In genomic region chr18:45836242-45837215, GRCh38 we compare ENCODE assay signal across 15 cellular contexts. TPM values are rescaled to one million over a fixed set of nuclear protein-coding genes. Genes with fewer than 3 reads are reported as not detected.
DNase-seq lines count a peak whose midpoint lies in the region; ATAC-seq and TF ChIP-seq lines count a peak whose summit lies in the region.
"Had no signal": no experiment of that assay in that cellular context is flagged by ENCODE, and none has a peak within 500 bp of the region (broad histone marks: within the 10 kb centered on the region; RNA-seq: fewer than 3 reads in every experiment).

No MANE protein-coding gene starts in this region.

- H3K18ac ChIP-seq in neuronal stem cell (ENCODE audit: low read length) = no peak overlapping the region

- H4K20me1 ChIP-seq in hepatocyte (ENCODE audit: insufficient read depth, poor library complexity, severe bottlenecking) = no peaks in the 10 kb centered on the region

- peak overlapping the region; percentile 51 for H3K4me3 Mint-ChIP-seq in T-helper 2 cell treated with Interferon-gamma antibody and Interleukin-4, amounts not matched to agents 5 μg/mL and 100 μg/mL, for 36 hours

- no peak for DNase-seq in T-helper 2 cell treated with Interferon-gamma antibody and Interleukin-4, amounts not matched to agents 5 μg/mL and 100 μg/mL, for 36 hours (ENCODE audit: low spot score)
- DNase-seq in T-helper 2 cell = no peak
- DNase-seq in NCI-H2196 treated with DMSO at 0.1 percent for 48 hours (lab: John Stamatoyannopoulos, UW; ENCODE audit: unreplicated experiment) = peak; percentile 25
- DNase-seq in hepatocyte (ENCODE audit: low spot score) = peak; percentile 53
- DNase-seq in neuronal stem cell (ENCODE audit: low spot score) = no peak
- DNase-seq in NCI-H748 treated with DMSO at 0.1 percent for 48 hours (lab: John Stamatoyannopoulos, UW) = no peak
- DNase-seq in AML-193 (lab: John Stamatoyannopoulos, UW) = no peak
- DNase-seq: DND-41, gastrocnemius medialis, NCI-H2081, uterus had no signal

- peaks cover 10% of the 10 kb centered on the region for H3K27me3 ChIP-seq in hepatocyte
- H3K27me3 ChIP-seq in neuronal stem cell (ENCODE audit: control insufficient read depth in 3 of 3, insufficient read depth in 3 of 3, low read depth in 1 of 3, low read length in 3 of 3) = peaks cover 4 to 53% (median 34%) of the 10 kb centered on the region in 3 experiments
- H3K27me3 ChIP-seq: pancreas had no signal

- H2BK15ac ChIP-seq in neuronal stem cell (ENCODE audit: low read length) = no peak overlapping the region

- H3K9me3 ChIP-seq in hepatocyte (ENCODE audit: low read depth) (no peaks in the 10 kb centered on the region), neuronal stem cell (replicated peaks in 1 of 2; ENCODE audit: control insufficient read depth in 2 of 2, insufficient read depth in 1 of 2, low read depth in 1 of 2, low read length in 2 of 2) (peaks cover 0 to 5% of the 10 kb centered on the region in 2 donors)
- H3K9me3 ChIP-seq: gastrocnemius medialis, pancreas, uterus had no signal

- ATAC-seq in GM21367 (IDR thresholded peaks at IDR 0.05; ENCODE audit: unreplicated experiment) = no peak
- ATAC-seq: gastrocnemius medialis had no signal

- no peak overlapping the region for H3K4me3 ChIP-seq in hepatocyte
- no peak overlapping the region for H3K4me3 ChIP-seq in neuronal stem cell (ENCODE audit: low read length in 2 of 2)
- H3K4me3 ChIP-seq: GM12878 had no signal

- H2AK5ac ChIP-seq in neuronal stem cell (ENCODE audit: low read depth, low read length) = no peak overlapping the region

- H3K27ac Mint-ChIP-seq in T-helper 2 cell treated with Interferon-gamma antibody and Interleukin-4, amounts not matched to agents 5 μg/mL and 100 μg/mL, for 36 hours = no peak overlapping the region

- no peak overlapping the region for H3K9ac ChIP-seq in neuronal stem cell (ENCODE audit: low read depth, low read length, poor library complexity)
- H3K9ac ChIP-seq: KMS-11 had no signal

- no peak overlapping the region for H2BK120ac ChIP-seq in neuronal stem cell (ENCODE audit: low read depth, low read length)

- H4K8ac ChIP-seq in neuronal stem cell (ENCODE audit: low read depth, low read length) = no peak overlapping the region

- no peak overlapping the region for H3K14ac ChIP-seq in neuronal stem cell (ENCODE audit: low read length)

- H2BK12ac ChIP-seq in neuronal stem cell (ENCODE audit: low read length) = no peak overlapping the region

- no peaks in the 10 kb centered on the region for H3K9me3 Mint-ChIP-seq in T-helper 2 cell treated with Interferon-gamma antibody and Interleukin-4, amounts not matched to agents 5 μg/mL and 100 μg/mL, for 36 hours

- peaks cover 6% of the 10 kb centered on the region for H3K4me1 Mint-ChIP-seq in T-helper 2 cell treated with Interferon-gamma antibody and Interleukin-4, amounts not matched to agents 5 μg/mL and 100 μg/mL, for 36 hours (ENCODE audit: low read depth)

- no peak overlapping the region for H4K91ac ChIP-seq in neuronal stem cell (ENCODE audit: low read depth, low read length, poor library complexity)

- no peaks in the 10 kb centered on the region for H3K79me2 ChIP-seq in hepatocyte

- H3K23ac ChIP-seq in neuronal stem cell (ENCODE audit: low read depth, low read length, poor library complexity) = no peak overlapping the region

- no peak overlapping the region for H2BK5ac ChIP-seq in neuronal stem cell (ENCODE audit: low read length)

- no peaks in the 10 kb centered on the region for H3K79me1 ChIP-seq in neuronal stem cell (ENCODE audit: low read depth, low read length)

- H3K4me2 ChIP-seq in hepatocyte = peak overlapping the region; percentile 20
- peak overlapping the region; percentile 95 for H3K4me2 ChIP-seq in neuronal stem cell (ENCODE audit: insufficient read depth, low read length, poor library complexity, severe bottlenecking)
- H3K4me2 ChIP-seq: KMS-11 had no signal

- peaks cover 56% of the 10 kb centered on the region for H3K27me3 Mint-ChIP-seq in T-helper 2 cell treated with Interferon-gamma antibody and Interleukin-4, amounts not matched to agents 5 μg/mL and 100 μg/mL, for 36 hours (ENCODE audit: low read depth)

- WGBS in hepatocyte (ENCODE audit: low lambda C conversion rate, missing lambda C conversion rate) = 59% methylated on average over 14 of the region's 14 CpGs
- WGBS in neuronal stem cell (ENCODE audit: extremely low coverage in 2 of 2, insufficient read length in 2 of 2, insufficient replicate concordance in 1 of 2), 2 donors = no CpG with 5 or more reads among the region's 14 CpGs

- H3K4me1 ChIP-seq in hepatocyte (ENCODE audit: insufficient read depth) (peaks cover 25% of the 10 kb centered on the region), neuronal stem cell (ENCODE audit: control insufficient read depth in 2 of 2, insufficient read depth in 1 of 2, low read depth in 1 of 2, low read length in 2 of 2) (peaks cover 0 to 9% of the 10 kb centered on the region in 2 donors)
- H3K4me1 ChIP-seq: uterus had no signal

- peak overlapping the region; percentile 24 for H3K27ac ChIP-seq in hepatocyte
- no peak overlapping the region for H3K27ac ChIP-seq in neuronal stem cell (replicated peaks; ENCODE audit: low read length)
- H3K27ac ChIP-seq: gastrocnemius medialis, KMS-11, pancreas, uterus had no signal

- TF ChIP-seq CTCF in hepatocyte (IDR thresholded peaks at IDR 0.05; ENCODE audit: poor library complexity) = no peak

- no peaks in the 10 kb centered on the region for H3K36me3 Mint-ChIP-seq in T-helper 2 cell treated with Interferon-gamma antibody and Interleukin-4, amounts not matched to agents 5 μg/mL and 100 μg/mL, for 36 hours (ENCODE audit: low read depth)

- no peaks in the 10 kb centered on the region for H3K36me3 ChIP-seq in hepatocyte (replicated peaks; ENCODE audit: insufficient read depth, low read depth)
- H3K36me3 ChIP-seq in neuronal stem cell (replicated peaks in 1 of 2; ENCODE audit: control insufficient read depth in 2 of 2, insufficient read depth in 2 of 2, low read length in 2 of 2) = no peaks in the 10 kb centered on the region
- H3K36me3 ChIP-seq: gastrocnemius medialis, pancreas, uterus had no signal

- no peak overlapping the region for H2AFZ ChIP-seq in hepatocyte
- no peak overlapping the region for H2AFZ ChIP-seq in neuronal stem cell (ENCODE audit: low read length)

- no peak overlapping the region for H3K4ac ChIP-seq in neuronal stem cell (ENCODE audit: low read length)

- H3K9me2 ChIP-seq in hepatocyte (replicated peaks; ENCODE audit: insufficient read depth) = no peaks in the 10 kb centered on the region

RNA-seq across cellular contexts. Expression of gene SIGLEC15, which starts 11.1 kb away (rescaled TPM):
- 0.24 and 0.30 TPM in 2 replicates for total RNA-seq in hepatocyte
- 1.3 and 1.5 TPM in 2 replicates for polyA plus RNA-seq in hepatocyte
- polyA plus RNA-seq in neuronal stem cell (2013, experiment 1 of 2) = not detected
- not detected for polyA plus RNA-seq in neuronal stem cell (2013, experiment 2 of 2)
- total RNA-seq: gastrocnemius medialis had no signal

Comparison
In these comparisons a context has a peak if more than half of its experiments do, and no peak if none do; other contexts are left out.
1. DNase-seq: peak in NCI-H2196 treated with DMSO at 0.1 percent for 48 hours (single experiment) and hepatocyte (single experiment); none in T-helper 2 cell treated with Interferon-gamma antibody and Interleukin-4, amounts not matched to agents 5 μg/mL and 100 μg/mL, for 36 hours (single experiment), T-helper 2 cell (0 of 5), neuronal stem cell (single experiment), NCI-H748 treated with DMSO at 0.1 percent for 48 hours (single experiment) and AML-193 (0 of 2).